8 cellular contexts compared by ENCODE assay signal in the genomic region with DNA sequence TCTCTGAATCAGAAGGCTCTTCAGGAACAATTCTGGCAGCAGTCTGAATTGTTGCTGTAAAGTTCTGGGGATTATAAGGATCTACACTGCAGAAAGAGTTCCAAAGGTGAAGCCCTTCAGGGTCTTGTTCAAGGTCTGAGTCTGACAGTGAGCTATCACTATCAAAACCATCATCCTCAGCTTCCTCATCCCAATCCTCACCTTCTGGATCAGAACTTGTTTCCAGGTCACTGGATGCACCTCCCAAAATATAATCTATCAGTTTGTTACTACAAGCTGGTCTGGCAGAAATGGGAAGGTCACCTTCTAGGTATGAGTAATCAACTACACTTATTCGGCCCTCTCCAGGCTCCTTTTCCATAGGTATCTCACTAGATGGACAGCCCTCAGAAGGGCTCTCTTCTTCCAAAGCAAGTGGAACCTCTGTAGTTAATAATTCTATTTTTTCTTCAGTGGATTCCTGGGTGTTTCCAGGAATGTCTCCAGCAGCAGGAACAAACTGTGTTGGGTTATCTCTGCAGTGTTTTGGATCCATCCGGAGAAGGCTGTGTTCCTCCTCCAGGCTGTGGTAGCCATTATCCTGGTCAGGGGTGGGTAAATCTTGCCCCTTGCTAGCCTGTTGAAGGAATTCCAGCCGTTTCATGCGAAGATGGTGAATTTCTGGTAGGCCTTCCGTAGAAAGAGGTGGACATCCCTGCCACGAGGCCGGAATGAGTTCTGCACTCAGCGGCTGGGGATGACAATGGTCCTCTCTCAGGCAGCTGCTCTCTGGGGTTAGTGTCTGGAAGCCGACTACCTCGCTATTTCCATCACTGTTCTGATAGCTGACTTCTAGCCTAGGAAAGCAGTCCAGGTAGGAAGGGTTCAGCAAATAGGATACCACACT. TPM values are rescaled to one million over a fixed set of nuclear protein-coding genes. Genes with fewer than 3 reads are reported as not detected.
DNase-seq lines count a peak whose midpoint lies in the region; ATAC-seq and TF ChIP-seq lines count a peak whose summit lies in the region.

No MANE protein-coding gene starts in this region.

- no peaks in the 10 kb centered on the region for H3K27me3 Mint-ChIP-seq in T-cell

- TF ChIP-seq CTCF in fibroblast of villous mesenchyme (IDR thresholded peaks at IDR 0.05; ENCODE audit: insufficient read depth, low read depth, low read length), result no peak

- H3K36me3 ChIP-seq in H7 (replicated peaks; ENCODE audit: control insufficient read depth, insufficient read depth, low read length), result peaks cover 9% of the 10 kb centered on the region

- H3K4me3 ChIP-seq in H7 (ENCODE audit: insufficient read depth, low read depth, low read length) (peak overlapping the region; percentile 97), fibroblast of villous mesenchyme (ENCODE audit: low read depth, low read length) (peak overlapping the region; percentile 97), skeletal muscle cell (ENCODE audit: low read depth, low read length) (peak overlapping the region; percentile 82)

- peak overlapping the region; percentile 99 to 100 for H3K27ac Mint-ChIP-seq in T-cell

- no peak for DNase-seq in H7
- DNase-seq in T-cell, result no peak
- DNase-seq in fibroblast of villous mesenchyme (ENCODE audit: low read depth), result no peak
- no peak for DNase-seq in skeletal muscle cell (ENCODE audit: low read depth)
- no peak for DNase-seq in KG1 (lab: John Stamatoyannopoulos, UW)
- no peak for DNase-seq in NCI-H524 treated with DMSO at 0.1 percent for 48 hours (lab: John Stamatoyannopoulos, UW)

- no peaks in the 10 kb centered on the region for H3K27me3 ChIP-seq in H7 (ENCODE audit: control insufficient read depth, insufficient read depth, low read length)

- no peaks in the 10 kb centered on the region for H3K9me3 Mint-ChIP-seq in T-cell

- peaks cover 16 to 37% (median 18%) of the 10 kb centered on the region in 3 donors for H3K4me1 Mint-ChIP-seq in T-cell

- POLR2A ChIA-PET in T-cell (lab: Charles Lee), result interaction anchor here (0.5 to 1.6 kb wide), 8 partner anchors 7 to 1135 kb away, joined by 3 to 4 read pairs (median 4); partner anchors contain the start of gene ETNK2 (in 1 of the 2)

- peak overlapping the region; percentile 98 to 99 (median 98) for H3K4me3 Mint-ChIP-seq in T-cell

- H3K36me3 Mint-ChIP-seq in T-cell, result peaks cover 39% of the 10 kb centered on the region

- CTCF ChIA-PET in T-cell (lab: Charles Lee), result interaction anchor here (0.8 to 4.9 kb wide), 4 partner anchors 12 to 47 kb away, joined by 3 to 53 read pairs (median 4); no protein-coding TSS in a partner anchor

- ATAC-seq in T-cell (replicated peaks in 1 of 4) (no peak), HG03108 (IDR thresholded peaks at IDR 0.05; ENCODE audit: unreplicated experiment) (no peak), HG03039 (IDR thresholded peaks at IDR 0.05; ENCODE audit: unreplicated experiment) (no peak)

RNA-seq across cellular contexts. Expression of gene PPP1R15B, which starts 1.5 kb away (rescaled TPM):
- total RNA-seq in H7 (2014; rRNA removed; shearing (Covaris generic)), result 37.1 and 40.6 TPM in 2 replicates
- total RNA-seq in T-cell, result 100 to 1,000 TPM in 2 of 5 donors, 10 to 100 TPM in 3; 67.9 to 151 (median 70.6) TPM
- total RNA-seq in fibroblast of villous mesenchyme, result 35.1 and 49.7 TPM in 2 replicates

RNA-seq across cellular contexts. Expression of gene PLEKHA6, which starts 50.4 kb away (rescaled TPM):
- total RNA-seq in H7 (2014; rRNA removed; shearing (Covaris generic)), result 3.0 and 5.1 TPM in 2 replicates
- total RNA-seq in T-cell, result 1 to 10 TPM in 3 of 5 donors, under 1 TPM in 2; 0.38 to 1.9 (median 1.4) TPM
- total RNA-seq in fibroblast of villous mesenchyme, result 2.9 and 3.9 TPM in 2 replicates
